8 cellular contexts compared by ENCODE assay signal in the genomic region with DNA sequence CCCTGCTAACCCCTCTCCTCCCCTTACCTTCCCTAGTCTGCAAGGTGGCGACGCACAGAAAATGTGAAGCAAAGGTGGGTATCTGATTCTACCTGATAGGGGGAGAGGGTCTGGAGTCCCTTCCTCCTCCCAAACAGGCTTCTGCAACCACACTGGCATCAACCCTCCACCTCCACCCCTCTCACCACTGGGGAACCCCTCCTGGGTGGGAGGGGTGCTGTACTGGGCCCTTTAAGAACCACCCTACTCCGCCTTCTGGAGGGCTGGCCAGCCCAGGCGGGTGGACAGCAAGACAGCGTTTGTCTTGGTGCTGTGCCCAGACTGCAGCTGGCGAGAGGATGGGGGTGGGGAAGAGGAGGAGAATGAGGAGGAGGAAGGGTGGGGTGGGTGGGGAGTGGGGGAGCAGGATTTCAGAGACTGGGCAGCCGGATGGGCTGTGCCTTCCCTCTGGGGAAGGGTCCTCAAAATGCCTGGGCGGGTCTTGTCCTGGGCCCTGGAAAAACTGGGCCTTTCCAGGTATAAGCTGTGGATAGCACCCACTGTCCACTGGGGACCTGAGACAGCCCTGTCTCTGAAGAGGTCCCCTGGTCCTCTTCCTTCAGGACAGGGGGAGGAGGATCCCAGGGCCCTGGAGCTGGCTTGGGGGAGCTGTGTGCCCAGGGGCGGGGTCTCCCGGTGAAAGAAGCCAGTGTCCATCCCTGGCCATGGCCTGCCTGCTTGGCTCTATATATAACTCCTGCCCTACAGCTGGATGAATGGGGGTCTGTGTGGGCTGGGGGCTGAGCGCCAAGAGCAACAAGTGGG. TPM values are rescaled to one million over a fixed set of nuclear protein-coding genes. Genes with fewer than 3 reads are reported as not detected.
DNase-seq lines count a peak whose midpoint lies in the region; ATAC-seq lines count a peak whose summit lies in the region.

No MANE protein-coding gene starts in this region.

- peaks cover 34% of the 10 kb centered on the region for H3K79me2 ChIP-seq in ACC112 (ENCODE audit: control insufficient read depth, insufficient read depth, low read length, unreplicated experiment)

- H3K9me3 Mint-ChIP-seq in activated naive CD4-positive, alpha-beta T cell treated with anti-CD3 and anti-CD28 coated beads for 36 hours, result no peaks in the 10 kb centered on the region

- peak overlapping the region; percentile 54 to 79 for H3K9ac ChIP-seq in mucosa of rectum (ENCODE audit: low read depth in 1 of 2, low read length in 2 of 2)

- CTCF ChIA-PET in activated naive CD4-positive, alpha-beta T cell treated with anti-CD3 and anti-CD28 coated beads for 36 hours (lab: Charles Lee), result interaction anchor here (1.0 to 4.2 kb wide), 5 partner anchors 8 to 53 kb away, joined by 3 to 32 read pairs (median 6); no protein-coding TSS in a partner anchor

- H3K4me1 Mint-ChIP-seq in activated naive CD4-positive, alpha-beta T cell treated with anti-CD3 and anti-CD28 coated beads for 36 hours (ENCODE audit: low read depth), result peaks cover 20% of the 10 kb centered on the region

- H3K36me3 ChIP-seq in ACC112 (ENCODE audit: insufficient read depth, low read length) (peaks cover 28% of the 10 kb centered on the region), mucosa of rectum (ENCODE audit: control insufficient read depth in 2 of 2, insufficient read depth in 2 of 2, low read length in 2 of 2) (peaks cover 0 to 2% of the 10 kb centered on the region in 2 donors)

- peak; percentile 64 for DNase-seq in NCI-H2196 (lab: John Stamatoyannopoulos, UW; ENCODE audit: unreplicated experiment)
- DNase-seq in epidermal melanocyte (ENCODE audit: insufficient read length, low spot score), result peak; percentile 41
- DNase-seq in NCI-H187 (lab: John Stamatoyannopoulos, UW), result no peak
- no peak for DNase-seq in activated naive CD4-positive, alpha-beta T cell treated with anti-CD3 and anti-CD28 coated beads for 36 hours
- no peak for DNase-seq in UCSD-AML1 (lab: John Stamatoyannopoulos, UW; ENCODE audit: unreplicated experiment)

- intact Hi-C loops in activated naive CD4-positive, alpha-beta T cell treated with anti-CD3 and anti-CD28 coated beads for 36 hours (cut with micrococcal nuclease), result no loop called here

- H3K27me3 Mint-ChIP-seq in activated naive CD4-positive, alpha-beta T cell treated with anti-CD3 and anti-CD28 coated beads for 36 hours (ENCODE audit: low read depth), result no peaks in the 10 kb centered on the region

- no peak overlapping the region for H3K4me3 Mint-ChIP-seq in activated naive CD4-positive, alpha-beta T cell treated with anti-CD3 and anti-CD28 coated beads for 36 hours

- H2AFZ ChIP-seq in ACC112 (ENCODE audit: low read length, unreplicated experiment), result no peak overlapping the region

- H3K4me3 ChIP-seq in ACC112 (ENCODE audit: low read depth, low read length) (peak overlapping the region; percentile 92), mucosa of rectum (ENCODE audit: low read length in 2 of 2) (peak overlapping the region; percentile 53 to 68)

- H3K36me3 Mint-ChIP-seq in activated naive CD4-positive, alpha-beta T cell treated with anti-CD3 and anti-CD28 coated beads for 36 hours (ENCODE audit: low read depth), result no peaks in the 10 kb centered on the region

- H3K27ac Mint-ChIP-seq in activated naive CD4-positive, alpha-beta T cell treated with anti-CD3 and anti-CD28 coated beads for 36 hours, result no peak overlapping the region

- H3K27me3 ChIP-seq in ACC112 (ENCODE audit: insufficient read depth, low read length) (no peaks in the 10 kb centered on the region), mucosa of rectum (ENCODE audit: control insufficient read depth in 2 of 2, insufficient read depth in 2 of 2, low read length in 2 of 2) (no peaks in the 10 kb centered on the region)

- peaks cover 57% of the 10 kb centered on the region for H3K4me1 ChIP-seq in ACC112 (ENCODE audit: control insufficient read depth, insufficient read depth, low read length, unreplicated experiment)
- peaks cover 57 to 63% of the 10 kb centered on the region in 2 donors for H3K4me1 ChIP-seq in mucosa of rectum (ENCODE audit: control insufficient read depth in 2 of 2, insufficient read depth in 2 of 2, low read length in 2 of 2)

- no peaks in the 10 kb centered on the region for H3K9me3 ChIP-seq in mucosa of rectum (ENCODE audit: control insufficient read depth in 2 of 2, low read length in 2 of 2)

- ATAC-seq in HG03521 (IDR thresholded peaks at IDR 0.05; ENCODE audit: unreplicated experiment), result no peak

- H3K27ac ChIP-seq in ACC112 (ENCODE audit: low read depth, low read length) (peak overlapping the region; percentile 85), mucosa of rectum (ENCODE audit: low read depth in 2 of 2, low read length in 2 of 2) (peak overlapping the region; percentile 93 to 96)

RNA-seq across cellular contexts. Expression of gene TNS2, which starts 2.8 kb away (rescaled TPM):
- total RNA-seq in activated naive CD4-positive, alpha-beta T cell treated with anti-CD3 and anti-CD28 coated beads for 36 hours, result under 1 TPM; 0.37 to 0.67 TPM

RNA-seq across cellular contexts. Expression of gene SPRYD3, which starts 26.6 kb away (rescaled TPM):
- 10 to 100 TPM; 20.1 to 20.2 TPM for total RNA-seq in activated naive CD4-positive, alpha-beta T cell treated with anti-CD3 and anti-CD28 coated beads for 36 hours

RNA-seq across cellular contexts. Expression of gene IGFBP6, which starts 44.8 kb away (rescaled TPM):
- total RNA-seq in activated naive CD4-positive, alpha-beta T cell treated with anti-CD3 and anti-CD28 coated beads for 36 hours, result 1 to 10 TPM; 3.7 to 6.4 TPM

RNA-seq across cellular contexts. Expression of gene EIF4B, which starts 46.4 kb away (rescaled TPM):
- 100 to 1,000 TPM; 813 to 821 TPM for total RNA-seq in activated naive CD4-positive, alpha-beta T cell treated with anti-CD3 and anti-CD28 coated beads for 36 hours

RNA-seq across cellular contexts. Expression of gene SOAT2, which starts 50.7 kb away (rescaled TPM):
- under 1 TPM; 0.74 to 0.81 TPM for total RNA-seq in activated naive CD4-positive, alpha-beta T cell treated with anti-CD3 and anti-CD28 coated beads for 36 hours

Comparison
In these comparisons a context has a peak if more than half of its experiments do, and no peak if none do; other contexts are left out.
1. DNase-seq: peak in NCI-H2196 (single experiment) and epidermal melanocyte (single experiment); none in NCI-H187 (0 of 2), activated naive CD4-positive, alpha-beta T cell treated with anti-CD3 and anti-CD28 coated beads for 36 hours (single experiment) and UCSD-AML1 (single experiment).